In genomic region chrX:28124416-28124815, GRCh38 we compare ENCODE assay signal across 21 cellular contexts.
DNase-seq lines count a peak whose midpoint lies in the region; ATAC-seq, FAIRE-seq and TF ChIP-seq lines count a peak whose summit lies in the region.
"Had no signal": no experiment of that assay in that cellular context is flagged by ENCODE, and none has a peak within 500 bp of the region (broad histone marks: within the 10 kb centered on the region; RNA-seq: fewer than 3 reads in every experiment).

No MANE protein-coding gene starts in this region.

- WGBS in pancreas, 2 donors = 59 to 68% methylated on average over 2 of the region's 2 CpGs

- TF ChIP-seq CTCF in astrocyte (IDR thresholded peaks at IDR 0.05; ENCODE audit: insufficient read depth, low read depth, low read length) = no peak
- no peak for TF ChIP-seq CTCF in pancreas (IDR thresholded peaks at IDR 0.05)

- H3K4me3 Mint-ChIP-seq in astrocyte (ENCODE audit: unreplicated experiment) = no peak overlapping the region
- H3K4me3 Mint-ChIP-seq: CD14-positive monocyte had no signal

- H3K79me2 ChIP-seq in astrocyte (ENCODE audit: insufficient read depth, low read length) = no peaks in the 10 kb centered on the region

- no peaks in the 10 kb centered on the region for H3K36me3 ChIP-seq in astrocyte (ENCODE audit: insufficient read depth, low read length)
- H3K36me3 ChIP-seq in pancreas = no peaks in the 10 kb centered on the region

- H4K20me1 ChIP-seq in astrocyte (ENCODE audit: insufficient read depth, low read length) = no peaks in the 10 kb centered on the region

- H3K27me3 ChIP-seq in astrocyte (ENCODE audit: insufficient read depth, low read length) = no peaks in the 10 kb centered on the region
- H3K27me3 ChIP-seq in pancreas = no peaks in the 10 kb centered on the region

- no peak overlapping the region for H2AFZ ChIP-seq in astrocyte (ENCODE audit: low read depth, low read length)

- intact Hi-C loops in pancreas (cut with DNase I) = no loop called here

- H3K9me3 Mint-ChIP-seq in astrocyte (ENCODE audit: unreplicated experiment) = no peaks in the 10 kb centered on the region

- H3K27ac Mint-ChIP-seq in astrocyte (ENCODE audit: unreplicated experiment) = no peak overlapping the region
- H3K27ac Mint-ChIP-seq: CD14-positive monocyte had no signal

- H3K4me3 ChIP-seq in astrocyte (ENCODE audit: insufficient read depth, low read depth, low read length) = no peak overlapping the region
- H3K4me3 ChIP-seq in pancreas = no peak overlapping the region
- H3K4me3 ChIP-seq: K562, SK-N-MC had no signal

- H3K27ac ChIP-seq in astrocyte (ENCODE audit: low read depth, low read length) (no peak overlapping the region), pancreas (no peak overlapping the region)
- H3K27ac ChIP-seq: RWPE1, SK-N-MC had no signal

- no peak overlapping the region for H3K9ac ChIP-seq in astrocyte (ENCODE audit: low read length)

- peak; percentile 87 for FAIRE-seq in astrocyte (lab: Jason Lieb, UNC)
- peak; percentile 13 for FAIRE-seq in pancreas (lab: Jason Lieb, UNC)
- FAIRE-seq: A204.1, K562 had no signal

- H3K36me3 Mint-ChIP-seq in astrocyte (ENCODE audit: low read depth, unreplicated experiment) = no peaks in the 10 kb centered on the region
- H3K36me3 Mint-ChIP-seq: CD14-positive monocyte had no signal

- no peaks in the 10 kb centered on the region for H3K4me1 Mint-ChIP-seq in astrocyte (ENCODE audit: low read depth, unreplicated experiment)

- no peaks in the 10 kb centered on the region for H3K27me3 Mint-ChIP-seq in astrocyte (ENCODE audit: low read depth, unreplicated experiment)

- peak; percentile 88 for DNase-seq in DMS53 treated with DMSO at 0.1 percent for 48 hours (lab: John Stamatoyannopoulos, UW; ENCODE audit: unreplicated experiment)
- DNase-seq in astrocyte (ENCODE audit: low read depth) = no peak
- DNase-seq in glomerular visceral epithelial cell (ENCODE audit: extremely low spot score) = peak; percentile 35
- no peak for DNase-seq in pancreas
- DNase-seq in NK-92 (lab: John Stamatoyannopoulos, UW; ENCODE audit: unreplicated experiment) = no peak
- DNase-seq in NCI-H146 treated with DMSO at 0.1 percent for 48 hours (lab: John Stamatoyannopoulos, UW; ENCODE audit: unreplicated experiment) = no peak
- DNase-seq: DMS79 treated with DMSO at 0.1 percent for 48 hours, MM.1S, NCI-H1048, NCI-H1436, NCI-H2029, NCI-H226, NCI-H524 treated with DMSO at 0.1 percent for 48 hours, NCI-H82, SHP77 treated with DMSO at 0.1 percent for 48 hours had no signal

- no peak overlapping the region for H3K4me2 ChIP-seq in astrocyte (ENCODE audit: low read length)

- H3K4me1 ChIP-seq in astrocyte (ENCODE audit: insufficient read depth, low read length) (peaks cover 4% of the 10 kb centered on the region), pancreas (no peaks in the 10 kb centered on the region)

- no peaks in the 10 kb centered on the region for H3K9me3 ChIP-seq in astrocyte (ENCODE audit: insufficient read depth, low read depth, low read length)
- H3K9me3 ChIP-seq in pancreas = no peaks in the 10 kb centered on the region

- ATAC-seq in pancreas (no peak), HG02840 (IDR thresholded peaks at IDR 0.05; ENCODE audit: low FRiP score, unreplicated experiment) (no peak)
- ATAC-seq: K562 had no signal

Comparison
In these comparisons a context has a peak if more than half of its experiments do, and no peak if none do; other contexts are left out.
1. DNase-seq: peak in DMS53 treated with DMSO at 0.1 percent for 48 hours (single experiment) and glomerular visceral epithelial cell (single experiment); none in astrocyte (single experiment), pancreas (0 of 6), NK-92 (single experiment) and NCI-H146 treated with DMSO at 0.1 percent for 48 hours (single experiment).